In the genomic region with DNA sequence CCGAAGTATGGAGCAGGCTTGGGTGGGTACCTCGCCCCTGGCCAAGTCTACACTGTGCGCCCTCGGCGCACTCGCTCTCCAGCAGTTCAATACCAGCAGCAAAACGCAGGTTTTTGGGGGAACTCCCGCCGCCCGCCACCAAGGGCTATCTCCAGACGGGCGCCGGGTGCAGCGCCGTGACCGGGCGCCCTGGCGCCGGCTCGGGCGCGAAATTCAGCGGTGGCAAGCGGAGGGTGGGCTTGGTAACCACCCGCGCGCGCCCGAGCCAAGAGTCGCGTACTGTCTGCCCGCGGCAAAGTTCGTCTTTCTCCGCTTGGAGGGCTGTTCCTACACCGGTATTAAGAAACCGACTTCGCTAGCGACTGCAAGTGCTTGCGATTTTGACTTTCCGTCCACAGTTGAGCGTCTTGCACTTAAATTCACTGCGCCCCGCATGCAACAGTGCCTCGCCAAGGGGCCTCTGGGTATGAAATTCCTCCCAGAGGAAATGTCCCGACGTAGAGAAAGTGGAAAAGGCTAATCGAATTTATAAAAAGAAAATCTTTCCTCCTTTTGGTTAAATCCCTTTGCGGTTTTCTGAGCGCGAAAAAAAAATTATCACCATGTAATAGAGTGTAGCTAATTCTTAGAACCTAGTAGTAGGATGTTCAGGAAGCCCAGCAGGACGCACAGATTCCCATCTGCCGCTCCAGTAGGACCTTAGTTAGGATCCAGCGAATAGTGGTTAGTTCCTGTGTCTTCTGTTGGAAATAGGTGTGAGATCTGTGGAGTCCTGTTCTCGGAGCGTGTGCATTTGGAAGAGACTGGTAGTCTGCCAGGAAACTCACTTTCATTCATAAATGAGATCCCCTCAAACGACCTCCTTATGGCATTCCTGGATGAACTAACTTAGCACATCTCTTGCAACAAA, we compare ENCODE assay signal across 11 cellular contexts. TPM values are rescaled to one million over a fixed set of nuclear protein-coding genes. Genes with fewer than 3 reads are reported as not detected.
A peak's percentile ranks its signal among the peaks of the same experiment; 100 is the strongest.
DNase-seq lines count a peak whose midpoint lies in the region; ATAC-seq and TF ChIP-seq lines count a peak whose summit lies in the region.
"Had no signal": no experiment of that assay in that cellular context is flagged by ENCODE, and none has a peak within 500 bp of the region (broad histone marks: within the 10 kb centered on the region; RNA-seq: fewer than 3 reads in every experiment).

No MANE protein-coding gene starts in this region.

- no peaks in the 10 kb centered on the region for H3K79me2 ChIP-seq in H9 (ENCODE audit: insufficient read depth, low read length)

- H4K91ac ChIP-seq in H9 (ENCODE audit: insufficient read length, low read depth, low read length) = no peak overlapping the region

- ATAC-seq in stimulated activated memory B cell treated with anti-CD40 and anti-IgM and Interleukin-4, amounts not matched to agents 10 μg/mL and 1 μg/mL and 100 μg/mL, for 72 hours = no peak
- no peak for ATAC-seq in GM19395 (IDR thresholded peaks at IDR 0.05; ENCODE audit: unreplicated experiment)

- H3K9ac ChIP-seq in H9 (ENCODE audit: extremely low read depth, insufficient read length, low read length) (no peak overlapping the region), iPS-15b (ENCODE audit: low read depth, low read length) (no peak overlapping the region)

- H3K27ac Mint-ChIP-seq in H9 = peak overlapping the region in 1 of 3 experiments; percentile 65; a peak in 2 of 7 replicates
- H3K27ac Mint-ChIP-seq in stimulated activated memory B cell treated with anti-CD40 and anti-IgM and Interleukin-4, amounts not matched to agents 10 μg/mL and 1 μg/mL and 100 μg/mL, for 72 hours = no peak overlapping the region

- no peak overlapping the region for H2AK5ac ChIP-seq in H9 (ENCODE audit: insufficient read length, low read length)

- H3K23ac ChIP-seq in H9 (ENCODE audit: insufficient read length, low read depth, low read length) = no peak overlapping the region

- no peak overlapping the region for H4K5ac ChIP-seq in H9 (ENCODE audit: insufficient read length, low read depth, low read length)

- H2BK120ac ChIP-seq in H9 (ENCODE audit: low read depth, low read length, poor library complexity, severe bottlenecking) = no peak overlapping the region

- H3K4me1 Mint-ChIP-seq in H9 = peaks cover 49 to 52% of the 10 kb centered on the region in 2 experiments
- no peaks in the 10 kb centered on the region for H3K4me1 Mint-ChIP-seq in stimulated activated memory B cell treated with anti-CD40 and anti-IgM and Interleukin-4, amounts not matched to agents 10 μg/mL and 1 μg/mL and 100 μg/mL, for 72 hours

- no peak overlapping the region for H2BK12ac ChIP-seq in H9 (ENCODE audit: insufficient read length, low read depth, low read length)

- H3K56ac ChIP-seq in H9 (ENCODE audit: insufficient read length, low read depth, low read length) = no peak overlapping the region

- H4K20me1 ChIP-seq in H9 (ENCODE audit: control insufficient read depth, insufficient read depth, insufficient read length) = no peaks in the 10 kb centered on the region

- no peaks in the 10 kb centered on the region for H3K36me3 ChIP-seq in iPS-15b (ENCODE audit: control insufficient read depth, insufficient read depth, low read length)

- H3T11ph ChIP-seq in H9 (ENCODE audit: low read length) = no peak overlapping the region

- no peak overlapping the region for H2BK20ac ChIP-seq in H9 (ENCODE audit: low read depth, low read length, poor library complexity, severe bottlenecking)

- in situ Hi-C loops in astrocyte of the cerebellum (cut with HindIII; ENCODE audit: low sequenced_read_pairs) = no loop called here

- peak overlapping the region; percentile 39 for H3K4me3 ChIP-seq in astrocyte of the cerebellum (ENCODE audit: low read depth, low read length)
- peak overlapping the region; percentile 68 for H3K4me3 ChIP-seq in iPS-15b (ENCODE audit: low read depth, low read length)

- peaks cover 7% of the 10 kb centered on the region; the same call in 1 of the 2 replicates for H3K4me1 ChIP-seq in H9 (ENCODE audit: insufficient read depth, low read length)
- peaks cover 21% of the 10 kb centered on the region for H3K4me1 ChIP-seq in iPS-15b (ENCODE audit: control insufficient read depth, insufficient read depth, low read length)

- DNase-seq in H9 (no peak), astrocyte of the cerebellum (ENCODE audit: low read depth) (no peak), retina (peak; percentile 72), amniotic stem cell (lab: John Stamatoyannopoulos, UW) (no peak), GM19238 (ENCODE audit: insufficient read length, low spot score) (no peak)
- DNase-seq: activated CD4-positive, CD25-positive, alpha-beta regulatory T cell; activated naive CD4-positive, alpha-beta T cell treated with anti-CD3 and anti-CD28 coated beads, Interleukin-2, amount 50 U/mL, for 16 hours; foreskin melanocyte had no signal

- H2AFZ ChIP-seq in H9 (ENCODE audit: low read length) = no peak overlapping the region

- H3K18ac ChIP-seq in H9 (ENCODE audit: insufficient read length, low read depth, low read length) = no peak overlapping the region

- no peaks in the 10 kb centered on the region for H3K9me3 ChIP-seq in H9 (ENCODE audit: control insufficient read depth, low read depth, low read length)
- H3K9me3 ChIP-seq in iPS-15b (ENCODE audit: control insufficient read depth, insufficient read depth, low read length) = no peaks in the 10 kb centered on the region

- peaks cover 60% of the 10 kb centered on the region for H3K27me3 Mint-ChIP-seq in H9 (ENCODE audit: low read depth)
- H3K27me3 Mint-ChIP-seq in stimulated activated memory B cell treated with anti-CD40 and anti-IgM and Interleukin-4, amounts not matched to agents 10 μg/mL and 1 μg/mL and 100 μg/mL, for 72 hours = peaks cover 62% of the 10 kb centered on the region

- H3K4me3 Mint-ChIP-seq in H9 = peak overlapping the region; percentile 78 to 87
- H3K4me3 Mint-ChIP-seq in stimulated activated memory B cell treated with anti-CD40 and anti-IgM and Interleukin-4, amounts not matched to agents 10 μg/mL and 1 μg/mL and 100 μg/mL, for 72 hours = no peak overlapping the region

- peaks cover 0 to 3% of the 10 kb centered on the region in 2 experiments; a peak in 3 of 5 replicates for H3K9me3 Mint-ChIP-seq in H9
- H3K9me3 Mint-ChIP-seq in stimulated activated memory B cell treated with anti-CD40 and anti-IgM and Interleukin-4, amounts not matched to agents 10 μg/mL and 1 μg/mL and 100 μg/mL, for 72 hours = peaks cover 4% of the 10 kb centered on the region

- peak overlapping the region; percentile 82 for H3K4me2 ChIP-seq in H9 (ENCODE audit: insufficient read depth, insufficient read length, low read length)

- H3K27me3 ChIP-seq in H9 (ENCODE audit: insufficient read depth, low read length) = peaks cover 28% of the 10 kb centered on the region; the same call in 1 of the 2 replicates
- H3K27me3 ChIP-seq in iPS-15b (ENCODE audit: control insufficient read depth, insufficient read depth, low read length) = peaks cover 32% of the 10 kb centered on the region

- H3K79me1 ChIP-seq in H9 (ENCODE audit: insufficient read depth, low read depth, low read length, poor library complexity, severe bottlenecking) = no peaks in the 10 kb centered on the region

- H3K27ac ChIP-seq in H9 (ENCODE audit: insufficient read length, low read depth, low read length) = no peak overlapping the region

- no peak overlapping the region for H2BK5ac ChIP-seq in H9 (ENCODE audit: insufficient read length, low read length)

- no peak overlapping the region for H4K8ac ChIP-seq in H9 (replicated peaks; ENCODE audit: insufficient read length, low read depth, low read length)

- TF ChIP-seq CTCF in H9 (conservative IDR thresholded peaks at IDR 0.05) = no peak
- no peak for TF ChIP-seq CTCF in astrocyte of the cerebellum (IDR thresholded peaks at IDR 0.05; ENCODE audit: low read depth, low read length, missing control alignments)

- H3K14ac ChIP-seq in H9 (ENCODE audit: insufficient read depth, low read length) = no peak overlapping the region

- no CpG with 5 or more reads among the region's 57 CpGs for WGBS in H9 (ENCODE audit: extremely low coverage, insufficient read length, low lambda C conversion rate)

- no peak overlapping the region for H2BK15ac ChIP-seq in H9 (ENCODE audit: low read depth, low read length)

- peaks cover 40% of the 10 kb centered on the region for H3K23me2 ChIP-seq in H9 (ENCODE audit: insufficient read length, low read depth, low read length, poor library complexity, severe bottlenecking)

- H3K4ac ChIP-seq in H9 (ENCODE audit: low read depth, low read length) = no peak overlapping the region

- H3K36me3 Mint-ChIP-seq in H9 (ENCODE audit: insufficient read depth in 1 of 3, low read depth in 3 of 3) = peaks cover 0 to 4% (median 1%) of the 10 kb centered on the region in 3 experiments; a peak in 1 of 7 replicates
- peaks cover 10% of the 10 kb centered on the region for H3K36me3 Mint-ChIP-seq in stimulated activated memory B cell treated with anti-CD40 and anti-IgM and Interleukin-4, amounts not matched to agents 10 μg/mL and 1 μg/mL and 100 μg/mL, for 72 hours

RNA-seq across cellular contexts. Expression of a gene that starts 5.1 kb away (rescaled TPM):
- 87.6 and 101 TPM in 2 replicates for total RNA-seq in H9 (2021)
